1 cellular context compared by ENCODE assay signal in the genomic region with DNA sequence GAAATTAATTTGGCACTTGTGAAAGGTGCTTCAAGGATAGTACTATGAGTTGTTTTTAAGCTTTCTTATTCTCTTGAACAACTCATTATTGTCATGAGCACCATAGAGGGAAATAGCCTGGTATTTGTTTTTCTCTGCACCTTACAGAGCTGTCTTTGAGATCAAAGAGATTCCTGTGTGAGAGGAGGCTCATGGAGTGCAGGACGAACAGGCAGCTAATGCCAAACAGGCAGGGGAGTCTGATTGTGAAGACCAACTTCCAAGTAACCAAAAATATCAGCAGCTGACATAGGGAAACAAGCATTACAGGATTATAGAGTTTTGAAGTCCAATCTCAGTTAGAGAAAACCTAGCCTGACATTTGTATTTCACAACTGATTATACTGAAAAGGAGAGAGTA.
TF ChIP-seq lines count a peak whose summit lies in the region.

No MANE protein-coding gene starts in this region.

TF ChIP-seq in HepG2, 621 proteins besides CTCF, POLR2A, EP300 and RAD21 (continued from another document and continues in another):
- TF ChIP-seq, protein P1, sequence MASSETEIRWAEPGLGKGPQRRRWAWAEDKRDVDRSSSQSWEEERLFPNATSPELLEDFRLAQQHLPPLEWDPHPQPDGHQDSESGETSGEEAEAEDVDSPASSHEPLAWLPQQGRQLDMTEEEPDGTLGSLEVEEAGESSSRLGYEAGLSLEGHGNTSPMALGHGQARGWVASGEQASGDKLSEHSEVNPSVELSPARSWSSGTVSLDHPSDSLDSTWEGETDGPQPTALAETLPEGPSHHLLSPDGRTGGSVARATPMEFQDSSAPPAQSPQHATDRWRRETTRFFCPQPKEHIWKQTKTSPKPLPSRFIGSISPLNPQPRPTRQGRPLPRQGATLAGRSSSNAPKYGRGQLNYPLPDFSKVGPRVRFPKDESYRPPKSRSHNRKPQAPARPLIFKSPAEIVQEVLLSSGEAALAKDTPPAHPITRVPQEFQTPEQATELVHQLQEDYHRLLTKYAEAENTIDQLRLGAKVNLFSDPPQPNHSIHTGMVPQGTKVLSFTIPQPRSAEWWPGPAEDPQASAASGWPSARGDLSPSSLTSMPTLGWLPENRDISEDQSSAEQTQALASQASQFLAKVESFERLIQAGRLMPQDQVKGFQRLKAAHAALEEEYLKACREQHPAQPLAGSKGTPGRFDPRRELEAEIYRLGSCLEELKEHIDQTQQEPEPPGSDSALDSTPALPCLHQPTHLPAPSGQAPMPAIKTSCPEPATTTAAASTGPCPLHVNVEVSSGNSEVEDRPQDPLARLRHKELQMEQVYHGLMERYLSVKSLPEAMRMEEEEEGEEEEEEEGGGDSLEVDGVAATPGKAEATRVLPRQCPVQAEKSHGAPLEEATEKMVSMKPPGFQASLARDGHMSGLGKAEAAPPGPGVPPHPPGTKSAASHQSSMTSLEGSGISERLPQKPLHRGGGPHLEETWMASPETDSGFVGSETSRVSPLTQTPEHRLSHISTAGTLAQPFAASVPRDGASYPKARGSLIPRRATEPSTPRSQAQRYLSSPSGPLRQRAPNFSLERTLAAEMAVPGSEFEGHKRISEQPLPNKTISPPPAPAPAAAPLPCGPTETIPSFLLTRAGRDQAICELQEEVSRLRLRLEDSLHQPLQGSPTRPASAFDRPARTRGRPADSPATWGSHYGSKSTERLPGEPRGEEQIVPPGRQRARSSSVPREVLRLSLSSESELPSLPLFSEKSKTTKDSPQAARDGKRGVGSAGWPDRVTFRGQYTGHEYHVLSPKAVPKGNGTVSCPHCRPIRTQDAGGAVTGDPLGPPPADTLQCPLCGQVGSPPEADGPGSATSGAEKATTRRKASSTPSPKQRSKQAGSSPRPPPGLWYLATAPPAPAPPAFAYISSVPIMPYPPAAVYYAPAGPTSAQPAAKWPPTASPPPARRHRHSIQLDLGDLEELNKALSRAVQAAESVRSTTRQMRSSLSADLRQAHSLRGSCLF (CRISPR knock-in tag; IDR thresholded peaks at IDR 0.05; ENCODE audit: borderline replicate concordance): no peak
- TF ChIP-seq SOX5 (CRISPR knock-in tag; IDR thresholded peaks at IDR 0.05; ENCODE audit: borderline replicate concordance): peak; percentile 88; the same call in 1 of the 2 replicates
- TF ChIP-seq TBX2 (CRISPR knock-in tag; IDR thresholded peaks at IDR 0.05; ENCODE audit: borderline replicate concordance): peak; percentile 72
- no peak for TF ChIP-seq ZNF414 (CRISPR knock-in tag; IDR thresholded peaks at IDR 0.05)
- TF ChIP-seq ESRRA (CRISPR knock-in tag; IDR thresholded peaks at IDR 0.05; ENCODE audit: low read depth): no peak
- peak; percentile 79 for TF ChIP-seq SALL1 (CRISPR knock-in tag; IDR thresholded peaks at IDR 0.05)
- TF ChIP-seq NCOA5 (CRISPR knock-in tag; IDR thresholded peaks at IDR 0.05): no peak
- TF ChIP-seq ZSCAN21 (CRISPR knock-in tag; IDR thresholded peaks at IDR 0.05; ENCODE audit: borderline replicate concordance): no peak
- no peak for TF ChIP-seq FOXA1 (IDR thresholded peaks at IDR 0.05)
- peak; percentile 47; the same call in 1 of the 2 replicates for TF ChIP-seq FOXA1 (CRISPR knock-in tag; IDR thresholded peaks at IDR 0.05)
- TF ChIP-seq ZNF205 (CRISPR knock-in tag; IDR thresholded peaks at IDR 0.05): 0 out of 2 replicates have a peak, but pooled peaks have one; percentile 45
- peak; percentile 93 for TF ChIP-seq ARID5B (CRISPR knock-in tag; IDR thresholded peaks at IDR 0.05)
- no peak for TF ChIP-seq NFATC3 (CRISPR knock-in tag; IDR thresholded peaks at IDR 0.05)
- TF ChIP-seq, protein P2, sequence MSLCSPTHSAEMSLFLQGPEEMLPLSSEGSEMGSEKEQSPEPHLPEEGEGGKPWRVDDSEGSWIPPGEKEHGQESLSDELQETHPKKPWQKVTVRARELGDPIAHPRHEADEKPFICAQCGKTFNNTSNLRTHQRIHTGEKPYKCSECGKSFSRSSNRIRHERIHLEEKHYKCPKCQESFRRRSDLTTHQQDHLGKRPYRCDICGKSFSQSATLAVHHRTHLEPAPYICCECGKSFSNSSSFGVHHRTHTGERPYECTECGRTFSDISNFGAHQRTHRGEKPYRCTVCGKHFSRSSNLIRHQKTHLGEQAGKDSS (CRISPR knock-in tag; IDR thresholded peaks at IDR 0.05; ENCODE audit: borderline replicate concordance, low read depth): 0 out of 2 replicates have a peak, but pooled peaks have one; percentile 27
- no peak for TF ChIP-seq RORA (CRISPR knock-in tag; IDR thresholded peaks at IDR 0.05)
- no peak for TF ChIP-seq RNF2 (conservative IDR thresholded peaks at IDR 0.05; ENCODE audit: low read depth)
- TF ChIP-seq FOSL1 (CRISPR knock-in tag; IDR thresholded peaks at IDR 0.05; ENCODE audit: borderline replicate concordance): no peak
- TF ChIP-seq FOSL2 (CRISPR knock-in tag; IDR thresholded peaks at IDR 0.05): peak; percentile 50
- TF ChIP-seq MEF2D (CRISPR knock-in tag; IDR thresholded peaks at IDR 0.05): 0 out of 2 replicates have a peak, but pooled peaks have one; percentile 43
- no peak for TF ChIP-seq JARID2 (CRISPR knock-in tag; IDR thresholded peaks at IDR 0.05; ENCODE audit: insufficient replicate concordance)
- peak; percentile 74; the same call in 1 of the 2 replicates for TF ChIP-seq RCOR2 (CRISPR knock-in tag; IDR thresholded peaks at IDR 0.05)
- TF ChIP-seq AGO1 (IDR thresholded peaks at IDR 0.05; ENCODE audit: low read depth, low read length, poor library complexity, severe bottlenecking): no peak
- no peak for TF ChIP-seq ZNF790 (CRISPR knock-in tag; IDR thresholded peaks at IDR 0.05; ENCODE audit: borderline replicate concordance)
- peak; percentile 43 for TF ChIP-seq PPARG (CRISPR knock-in tag; conservative IDR thresholded peaks at IDR 0.05)
- peak; percentile 89; the same call in 1 of the 2 replicates for TF ChIP-seq ZNF292 (CRISPR knock-in tag; IDR thresholded peaks at IDR 0.05; ENCODE audit: borderline replicate concordance, low read depth)
- TF ChIP-seq, protein P3, sequence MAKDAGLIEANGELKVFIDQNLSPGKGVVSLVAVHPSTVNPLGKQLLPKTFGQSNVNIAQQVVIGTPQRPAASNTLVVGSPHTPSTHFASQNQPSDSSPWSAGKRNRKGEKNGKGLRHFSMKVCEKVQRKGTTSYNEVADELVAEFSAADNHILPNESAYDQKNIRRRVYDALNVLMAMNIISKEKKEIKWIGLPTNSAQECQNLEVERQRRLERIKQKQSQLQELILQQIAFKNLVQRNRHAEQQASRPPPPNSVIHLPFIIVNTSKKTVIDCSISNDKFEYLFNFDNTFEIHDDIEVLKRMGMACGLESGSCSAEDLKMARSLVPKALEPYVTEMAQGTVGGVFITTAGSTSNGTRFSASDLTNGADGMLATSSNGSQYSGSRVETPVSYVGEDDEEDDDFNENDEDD (CRISPR knock-in tag; IDR thresholded peaks at IDR 0.05; ENCODE audit: borderline replicate concordance): no peak
- no peak for TF ChIP-seq MNT (IDR thresholded peaks at IDR 0.05)
- peak; percentile 83 for TF ChIP-seq HDAC2 (CRISPR knock-in tag; IDR thresholded peaks at IDR 0.05)
- no peak for TF ChIP-seq ZFY (CRISPR knock-in tag; IDR thresholded peaks at IDR 0.05)
- TF ChIP-seq LRRFIP1 (CRISPR knock-in tag; conservative IDR thresholded peaks at IDR 0.05): no peak
- 0 out of 2 replicates have a peak, but pooled peaks have one; percentile 33 for TF ChIP-seq PHF21A (CRISPR knock-in tag; IDR thresholded peaks at IDR 0.05)
- no peak for TF ChIP-seq FOXP1 (IDR thresholded peaks at IDR 0.05)
- peak; percentile 82 for TF ChIP-seq FOXP1 (CRISPR knock-in tag; IDR thresholded peaks at IDR 0.05)
- TF ChIP-seq, protein P4, sequence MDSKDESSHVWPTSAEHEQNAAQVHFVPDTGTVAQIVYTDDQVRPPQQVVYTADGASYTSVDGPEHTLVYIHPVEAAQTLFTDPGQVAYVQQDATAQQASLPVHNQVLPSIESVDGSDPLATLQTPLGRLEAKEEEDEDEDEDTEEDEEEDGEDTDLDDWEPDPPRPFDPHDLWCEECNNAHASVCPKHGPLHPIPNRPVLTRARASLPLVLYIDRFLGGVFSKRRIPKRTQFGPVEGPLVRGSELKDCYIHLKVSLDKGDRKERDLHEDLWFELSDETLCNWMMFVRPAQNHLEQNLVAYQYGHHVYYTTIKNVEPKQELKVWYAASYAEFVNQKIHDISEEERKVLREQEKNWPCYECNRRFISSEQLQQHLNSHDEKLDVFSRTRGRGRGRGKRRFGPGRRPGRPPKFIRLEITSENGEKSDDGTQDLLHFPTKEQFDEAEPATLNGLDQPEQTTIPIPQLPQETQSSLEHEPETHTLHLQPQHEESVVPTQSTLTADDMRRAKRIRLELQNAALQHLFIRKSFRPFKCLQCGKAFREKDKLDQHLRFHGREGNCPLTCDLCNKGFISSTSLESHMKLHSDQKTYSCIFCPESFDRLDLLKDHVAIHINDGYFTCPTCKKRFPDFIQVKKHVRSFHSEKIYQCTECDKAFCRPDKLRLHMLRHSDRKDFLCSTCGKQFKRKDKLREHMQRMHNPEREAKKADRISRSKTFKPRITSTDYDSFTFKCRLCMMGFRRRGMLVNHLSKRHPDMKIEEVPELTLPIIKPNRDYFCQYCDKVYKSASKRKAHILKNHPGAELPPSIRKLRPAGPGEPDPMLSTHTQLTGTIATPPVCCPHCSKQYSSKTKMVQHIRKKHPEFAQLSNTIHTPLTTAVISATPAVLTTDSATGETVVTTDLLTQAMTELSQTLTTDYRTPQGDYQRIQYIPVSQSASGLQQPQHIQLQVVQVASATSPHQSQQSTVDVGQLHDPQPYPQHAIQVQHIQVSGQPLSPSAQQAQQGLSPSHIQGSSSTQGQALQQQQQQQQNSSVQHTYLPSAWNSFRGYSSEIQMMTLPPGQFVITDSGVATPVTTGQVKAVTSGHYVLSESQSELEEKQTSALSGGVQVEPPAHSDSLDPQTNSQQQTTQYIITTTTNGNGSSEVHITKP (CRISPR knock-in tag; IDR thresholded peaks at IDR 0.05; ENCODE audit: low read depth): no peak
- TF ChIP-seq ADNP (CRISPR knock-in tag; IDR thresholded peaks at IDR 0.05): no peak
- TF ChIP-seq, protein P5, sequence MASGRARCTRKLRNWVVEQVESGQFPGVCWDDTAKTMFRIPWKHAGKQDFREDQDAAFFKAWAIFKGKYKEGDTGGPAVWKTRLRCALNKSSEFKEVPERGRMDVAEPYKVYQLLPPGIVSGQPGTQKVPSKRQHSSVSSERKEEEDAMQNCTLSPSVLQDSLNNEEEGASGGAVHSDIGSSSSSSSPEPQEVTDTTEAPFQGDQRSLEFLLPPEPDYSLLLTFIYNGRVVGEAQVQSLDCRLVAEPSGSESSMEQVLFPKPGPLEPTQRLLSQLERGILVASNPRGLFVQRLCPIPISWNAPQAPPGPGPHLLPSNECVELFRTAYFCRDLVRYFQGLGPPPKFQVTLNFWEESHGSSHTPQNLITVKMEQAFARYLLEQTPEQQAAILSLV (CRISPR knock-in tag; IDR thresholded peaks at IDR 0.05; ENCODE audit: borderline replicate concordance): no peak
- TF ChIP-seq BRD4 (CRISPR knock-in tag; IDR thresholded peaks at IDR 0.05): no peak
- peak; percentile 44; the same call in 1 of the 2 replicates for TF ChIP-seq IRF2 (CRISPR knock-in tag; IDR thresholded peaks at IDR 0.05)
